In the genomic region with DNA sequence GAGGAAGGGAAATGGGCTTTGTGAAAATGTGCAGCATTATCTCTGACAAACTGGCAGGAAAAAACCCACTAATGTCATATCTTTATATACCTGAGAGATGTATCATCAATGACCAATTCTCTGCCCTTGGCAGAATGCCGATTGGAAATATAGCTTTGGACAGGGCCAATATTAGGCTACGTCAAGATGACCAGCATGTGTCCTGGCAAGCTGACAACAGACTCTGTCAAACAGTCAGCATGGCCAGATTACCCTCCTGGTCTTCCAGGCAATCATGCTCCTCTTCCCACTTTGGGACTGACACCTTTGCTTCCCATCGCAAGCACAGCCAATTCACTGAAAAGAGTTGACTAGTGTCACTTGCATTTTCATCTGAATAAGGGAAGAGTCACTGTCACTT, we compare ENCODE assay signal across 16 cellular contexts. TPM values are rescaled to one million over a fixed set of nuclear protein-coding genes. Genes with fewer than 3 reads are reported as not detected.
A peak's percentile ranks its signal among the peaks of the same experiment; 100 is the strongest.
DNase-seq lines count a peak whose midpoint lies in the region; ATAC-seq, FAIRE-seq and TF ChIP-seq lines count a peak whose summit lies in the region.
"Had no signal": no experiment of that assay in that cellular context is flagged by ENCODE, and none has a peak within 500 bp of the region (broad histone marks: within the 10 kb centered on the region; RNA-seq: fewer than 3 reads in every experiment).

No MANE protein-coding gene starts in this region.

- no peaks in the 10 kb centered on the region for H3K9me2 ChIP-seq in Karpas-422 (replicated peaks; ENCODE audit: insufficient read depth, low read length)

- no peaks in the 10 kb centered on the region for H3K9me3 ChIP-seq in HEK293 (ENCODE audit: control insufficient read depth, insufficient read depth, low read depth, low read length)
- no peaks in the 10 kb centered on the region for H3K9me3 ChIP-seq in GM12878 (replicated peaks; ENCODE audit: control insufficient read depth, insufficient read depth, low read length)
- H3K9me3 ChIP-seq in right cardiac atrium (ENCODE audit: control insufficient read depth, low read length), result no peaks in the 10 kb centered on the region
- H3K9me3 ChIP-seq in Karpas-422 (ENCODE audit: low read length), result no peaks in the 10 kb centered on the region
- no peaks in the 10 kb centered on the region for H3K9me3 ChIP-seq in Peyer's patch
- H3K9me3 ChIP-seq in upper lobe of left lung, result no peaks in the 10 kb centered on the region

- H3K4me3 ChIP-seq in HEK293 (ENCODE audit: low read depth, low read length) (no peak overlapping the region), GM12878 (no peak overlapping the region), right cardiac atrium (ENCODE audit: low read length) (no peak overlapping the region), Karpas-422 (ENCODE audit: low read length) (no peak overlapping the region), Peyer's patch (no peak overlapping the region), upper lobe of left lung (no peak overlapping the region)
- H3K4me3 ChIP-seq: PC-9, SK-N-MC had no signal

- WGBS in GM12878 (ENCODE audit: insufficient coverage, insufficient replicate concordance, low lambda C conversion rate, missing lambda C conversion rate), result 45% methylated on average over 3 of the region's 3 CpGs
- WGBS in right cardiac atrium, result 62% methylated on average over 3 of the region's 3 CpGs
- WGBS in upper lobe of left lung, 2 donors, result 65 to 92% methylated on average over 3 of the region's 3 CpGs

- H2AFZ ChIP-seq in GM12878 (ENCODE audit: control insufficient read depth, low read depth, low read length) (no peak overlapping the region), Karpas-422 (ENCODE audit: low read length) (no peak overlapping the region)
- H2AFZ ChIP-seq: PC-9 had no signal

- peak; percentile 5 for DNase-seq in COR-L47 (lab: John Stamatoyannopoulos, UW)
- DNase-seq in GM12878 (ENCODE audit: low read depth, low spot score), result no peak
- peak in 1 of 3 donors; percentile 53 for DNase-seq in right cardiac atrium
- DNase-seq in Karpas-422, result no peak
- DNase-seq in Peyer's patch, result no peak
- DNase-seq in upper lobe of left lung, result no peak
- DNase-seq: CD4-positive, CD25-positive, alpha-beta regulatory T cell; H9; NCI-H1417 treated with DMSO at 0.1 percent for 48 hours; NCI-H2029 treated with DMSO at 0.1 percent for 48 hours; NCI-H526; PC-9; T-cell had no signal

- TF ChIP-seq CTCF in HEK293 (tag by site-specific recombination; IDR thresholded peaks at IDR 0.05) (no peak), GM12878 (IDR thresholded peaks at IDR 0.05 in 2 of 3, conservative IDR thresholded peaks at IDR 0.05 in 1 of 3; ENCODE audit: control insufficient read depth in 2 of 3, extremely low read depth in 1 of 3, insufficient read depth in 1 of 3, low read depth in 3 of 3, low read length in 3 of 3) (no peak), Peyer's patch (IDR thresholded peaks at IDR 0.05) (no peak), upper lobe of left lung (IDR thresholded peaks at IDR 0.05) (no peak)

- intact Hi-C loops in GM12878 (cut with micrococcal nuclease; ENCODE audit: unreplicated experiment) (no loop called here), right cardiac atrium (cut with DNase I) (no loop called here)

- H3K79me2 ChIP-seq in GM12878 (ENCODE audit: control insufficient read depth, insufficient read depth, low read length), result no peaks in the 10 kb centered on the region
- no peaks in the 10 kb centered on the region for H3K79me2 ChIP-seq in Karpas-422 (ENCODE audit: low read length)

- CTCF ChIA-PET in HEK293 (lab: Yijun Ruan, JAX) (interaction anchor here (0.6 kb wide), 1 partner anchor 33 kb away, joined by 3 read pairs; no protein-coding TSS in a partner anchor), GM12878 (lab: Yijun Ruan, JAX) (no interaction called here)

- no TSS peak for BruUV-seq in GM12878 (replicated peaks; lab: Mats Ljungman, UMichigan)

- in situ Hi-C loops in GM12878 (cut with MboI), result no loop called here

- H3K4me2 ChIP-seq in GM12878 (ENCODE audit: control insufficient read depth, insufficient read depth), result no peak overlapping the region
- no peak overlapping the region for H3K4me2 ChIP-seq in Karpas-422 (ENCODE audit: low read depth, low read length, poor library complexity, severe bottlenecking)
- H3K4me2 ChIP-seq: PC-9 had no signal

- H4K20me1 ChIP-seq in GM12878 (ENCODE audit: control insufficient read depth, insufficient read depth), result no peaks in the 10 kb centered on the region
- H4K20me1 ChIP-seq in Karpas-422 (ENCODE audit: insufficient read depth, low read depth, low read length), result no peaks in the 10 kb centered on the region

- H3K27me3 ChIP-seq in GM12878 (replicated peaks in 1 of 2; ENCODE audit: control insufficient read depth in 2 of 2, insufficient read depth in 2 of 2, low read length in 1 of 2), result no peaks in the 10 kb centered on the region
- no peaks in the 10 kb centered on the region for H3K27me3 ChIP-seq in right cardiac atrium (ENCODE audit: control insufficient read depth, insufficient read depth)
- no peaks in the 10 kb centered on the region for H3K27me3 ChIP-seq in Karpas-422 (ENCODE audit: low read length)
- no peaks in the 10 kb centered on the region for H3K27me3 ChIP-seq in Peyer's patch
- no peaks in the 10 kb centered on the region for H3K27me3 ChIP-seq in upper lobe of left lung

- no peaks in the 10 kb centered on the region for H3K36me3 ChIP-seq in HEK293 (ENCODE audit: control insufficient read depth in 2 of 2, insufficient read depth in 1 of 2, low read length in 2 of 2)
- no peaks in the 10 kb centered on the region for H3K36me3 ChIP-seq in GM12878 (ENCODE audit: control insufficient read depth in 2 of 2, insufficient read depth in 2 of 2, low read length in 1 of 2)
- H3K36me3 ChIP-seq in Karpas-422 (ENCODE audit: insufficient read depth, low read length), result no peaks in the 10 kb centered on the region
- H3K36me3 ChIP-seq in Peyer's patch, result no peaks in the 10 kb centered on the region
- H3K36me3 ChIP-seq in upper lobe of left lung, result no peaks in the 10 kb centered on the region

- FAIRE-seq in GM12878 (lab: Jason Lieb, UNC), result peak; percentile 41

- ATAC-seq in GM12878, result no peak
- peak; percentile 66 to 79 for ATAC-seq in right cardiac atrium
- no peak for ATAC-seq in upper lobe of left lung (ENCODE audit: low FRiP score in 2 of 2)
- ATAC-seq: T-cell had no signal

- RAD21 ChIA-PET in GM12878 (lab: Charles Lee; ENCODE audit: unreplicated experiment), result no interaction called here

- TF ChIP-seq EP300 in GM12878 (IDR thresholded peaks at IDR 0.05; ENCODE audit: borderline replicate concordance in 1 of 2, control insufficient read depth in 1 of 2, low read depth in 2 of 2, low read length in 2 of 2) (no peak), upper lobe of left lung (IDR thresholded peaks at IDR 0.05) (no peak)

- TF ChIP-seq RAD21 in GM12878 (IDR thresholded peaks at IDR 0.05; ENCODE audit: insufficient read depth, low read depth, low read length), result no peak

- POLR2A ChIA-PET in HEK293 (lab: Yijun Ruan, JAX), result no interaction called here
- POLR2A ChIA-PET in GM12878 (lab: Charles Lee), result no interaction called here

- H3K27ac ChIP-seq in HEK293 (ENCODE audit: extremely low read depth, low read depth, low read length), result no peak overlapping the region
- no peak overlapping the region for H3K27ac ChIP-seq in GM12878 (ENCODE audit: control insufficient read depth, insufficient read depth)
- H3K27ac ChIP-seq in right cardiac atrium (ENCODE audit: low read length), result no peak overlapping the region
- no peak overlapping the region for H3K27ac ChIP-seq in Karpas-422 (ENCODE audit: low read length)
- H3K27ac ChIP-seq in Peyer's patch, result no peak overlapping the region
- no peak overlapping the region for H3K27ac ChIP-seq in upper lobe of left lung
- H3K27ac ChIP-seq: HL-60, PC-9, SK-N-MC had no signal

- no peak for TF ChIP-seq POLR2A in GM12878 (IDR thresholded peaks at IDR 0.05; ENCODE audit: low read depth, low read length)
- no peak for TF ChIP-seq POLR2A in Peyer's patch (IDR thresholded peaks at IDR 0.05)
- no peak for TF ChIP-seq POLR2A in upper lobe of left lung (IDR thresholded peaks at IDR 0.05)

- H3K9ac ChIP-seq in GM12878 (ENCODE audit: control insufficient read depth, insufficient read depth, low read length) (no peak overlapping the region), Karpas-422 (ENCODE audit: low read length) (no peak overlapping the region)

- 0 out of 2 replicates have a peak, but pooled peaks cover 8% of the 10 kb centered on the region for H3K4me1 ChIP-seq in HEK293 (ENCODE audit: control insufficient read depth, insufficient read depth, low read length)
- no peaks in the 10 kb centered on the region; the same call in 1 of the 2 replicates for H3K4me1 ChIP-seq in GM12878 (ENCODE audit: control insufficient read depth, insufficient read depth, low read length)
- peaks cover 4% of the 10 kb centered on the region for H3K4me1 ChIP-seq in right cardiac atrium (ENCODE audit: control insufficient read depth, insufficient read depth, low read length)
- no peaks in the 10 kb centered on the region for H3K4me1 ChIP-seq in Karpas-422 (ENCODE audit: low read length)
- no peaks in the 10 kb centered on the region for H3K4me1 ChIP-seq in Peyer's patch
- peaks cover 0 to 6% (median 1%) of the 10 kb centered on the region in 4 donors for H3K4me1 ChIP-seq in upper lobe of left lung

- SMC1A ChIA-PET in GM12878 (lab: Charles Lee; ENCODE audit: uncharacterized antibody, unreplicated experiment), result no interaction called here

RNA-seq across cellular contexts. Expression of gene SORBS2, which starts 57.0 kb away (rescaled TPM):
- 5.2 and 6.3 TPM in 2 replicates for total RNA-seq in GM12878 (2013; cell fraction: nucleolus; rRNA removed)
- total RNA-seq in GM12878 (2014; rRNA removed) (0.22 and 0.90 TPM in 2 replicates), GM12878 (2014; rRNA removed; fragmentation: Illumina TruSeq; extraction: Trizol) (0.41 and 1.0 TPM in 2 replicates), GM12878 (2021) (0.35 and 0.90 TPM in 2 replicates), right cardiac atrium (100 to 1,000 TPM; 578 to 776 (median 669) TPM), Peyer's patch (10 to 100 TPM; 15.8 to 61.9 (median 53.0) TPM), upper lobe of left lung (10 to 100 TPM; 35.4 to 83.2 (median 58.1) TPM)
- polyA plus RNA-seq in GM12878 (2011; ENCODE audit: low read depth), result 1.2 TPM
- polyA plus RNA-seq in GM12878 (2011; rRNA removed) (2.2 and 3.0 TPM in 2 replicates), GM12878 (2014; fragmentation: Illumina TruSeq; extraction: Trizol) (0.69 and 1.2 TPM in 2 replicates), GM12878 (2014; fragmentation: Nextera tagmentation; extraction: Ambion mirVana) (under 1 TPM; 0.06 to 0.51 TPM), GM12878 (2014; rRNA removed) (0.31 and 0.80 TPM in 2 replicates), GM12878 (2016; fragmentation: Nextera tagmentation; extraction: Ambion mirVana) (under 1 TPM; 0.56 to 0.92 TPM), right cardiac atrium (181 TPM)
- 2.8 and 3.5 TPM in 2 replicates for polyA plus RNA-seq in GM12878 (2011; cell fraction: cytosol; rRNA removed)
- polyA plus RNA-seq in GM12878 (2011; cell fraction: nucleus; rRNA removed), result 4.6 and 7.5 TPM in 2 replicates
- 0.65 and 1.6 TPM in 2 replicates for polyA plus RNA-seq in GM12878 (2012)
- 5.3 and 8.3 TPM in 2 replicates for polyA minus RNA-seq in GM12878 (2011; rRNA and poly(A)+ RNA removed)
- 2.0 and 4.3 TPM in 2 replicates for polyA minus RNA-seq in GM12878 (2011; cell fraction: cytosol; rRNA and poly(A)+ RNA removed)
- 4.6 and 7.0 TPM in 2 replicates for polyA minus RNA-seq in GM12878 (2011; cell fraction: nucleus; rRNA and poly(A)+ RNA removed)
- total RNA-seq in Karpas-422 (2014; rRNA removed; shearing (Covaris generic); ENCODE audit: low replicate concordance), result not detected in 2 replicates
- polyA plus RNA-seq: CD4-positive, CD25-positive, alpha-beta regulatory T cell had no signal

Comparison
In these comparisons a context has a peak if more than half of its experiments do, and no peak if none do; other contexts are left out.
1. ATAC-seq: peak in right cardiac atrium (2 of 2); none in GM12878 (single experiment) and upper lobe of left lung (0 of 2).